10 cellular contexts compared by ENCODE assay signal in genomic region chr21:26572668-26573381, GRCh38. TPM values are rescaled to one million over a fixed set of nuclear protein-coding genes. Genes with fewer than 3 reads are reported as not detected.
A peak's percentile ranks its signal among the peaks of the same experiment; 100 is the strongest.
DNase-seq lines count a peak whose midpoint lies in the region; ATAC-seq, FAIRE-seq and TF ChIP-seq lines count a peak whose summit lies in the region.
"Had no signal": no experiment of that assay in that cellular context is flagged by ENCODE, and none has a peak within 500 bp of the region (broad histone marks: within the 10 kb centered on the region; RNA-seq: fewer than 3 reads in every experiment).

Gene CYYR1, minus strand, starts transcription at chr21:26573286. Its CDS starts 346 bp downstream, at chr21:26572940.

- DNase-seq in HK-2 (ENCODE audit: unreplicated experiment) (peak; percentile 21), bronchial epithelial cell (ENCODE audit: low read depth) (no peak), iPS-NIHi7 (ENCODE audit: extremely low spot score) (peak; percentile 82), gastrocnemius medialis (no peak), putamen (ENCODE audit: low spot score) (no peak), NCI-H2029 treated with DMSO at 0.1 percent for 48 hours (lab: John Stamatoyannopoulos, UW) (no peak)
- no peak for DNase-seq in stimulated activated CD4-positive, alpha-beta T cell treated with anti-CD3 and anti-CD28 coated beads, Interleukin-1b, Interleukin-23, amount 100 ng/mL, for 48 hours
- DNase-seq: activated CD4-positive, alpha-beta T cell treated with anti-CD3 and anti-CD28 coated beads, Interleukin-2, amount 10 ng/mL, durations not matched to agents 24 days and 14 days had no signal

- H3K36me3 ChIP-seq in bronchial epithelial cell (ENCODE audit: control insufficient read depth, insufficient read depth, low read length) (no peaks in the 10 kb centered on the region), gastrocnemius medialis (no peaks in the 10 kb centered on the region)

- peak within 1 kb of the TSS; percentile 62 to 70 (median 64) for H3K27ac ChIP-seq in gastrocnemius medialis

- H3K9me3 ChIP-seq in gastrocnemius medialis, result peaks cover 0 to 13% (median 0%) of the 10 kb centered on the region in 3 donors

- no peak for TF ChIP-seq POLR2A in gastrocnemius medialis (IDR thresholded peaks at IDR 0.05)

- H3K4me3 ChIP-seq in bronchial epithelial cell (ENCODE audit: low read depth, low read length) (peak within 1 kb of the TSS; percentile 48), gastrocnemius medialis (peak within 1 kb of the TSS; percentile 41 to 56 (median 54))

- no peak for TF ChIP-seq CTCF in bronchial epithelial cell (IDR thresholded peaks at IDR 0.05; ENCODE audit: insufficient read depth, low read length, severe bottlenecking)
- no peak for TF ChIP-seq CTCF in gastrocnemius medialis (IDR thresholded peaks at IDR 0.05 in 4 of 5, conservative IDR thresholded peaks at IDR 0.05 in 1 of 5)

- H3K27me3 ChIP-seq in bronchial epithelial cell (ENCODE audit: control insufficient read depth, insufficient read depth, low read length) (no peaks in the 10 kb centered on the region), gastrocnemius medialis (peaks cover 0 to 7% (median 0%) of the 10 kb centered on the region in 3 donors)

- no peaks in the 10 kb centered on the region for H3K4me1 ChIP-seq in gastrocnemius medialis

- in situ Hi-C loops in gastrocnemius medialis (cut with MboI; ENCODE audit: low sequenced_read_pairs in 4 of 4), result no loop called here

- ATAC-seq in gastrocnemius medialis (no peak), GM21717 (IDR thresholded peaks at IDR 0.05; ENCODE audit: unreplicated experiment) (no peak)

- FAIRE-seq in bronchial epithelial cell (lab: Jason Lieb, UNC), result no peak
- FAIRE-seq: GM18507 had no signal

- intact Hi-C loops in gastrocnemius medialis (cut with DNase I; ENCODE audit: low total_unique reads), result no loop called here

RNA-seq across cellular contexts. Expression of gene CYYR1, which starts in this region (rescaled TPM):
- total RNA-seq in bronchial epithelial cell (0.38 and 1.1 TPM in 2 replicates), gastrocnemius medialis (10 to 100 TPM; 11.7 to 15.5 (median 13.8) TPM)
- total RNA-seq: activated CD4-positive, alpha-beta T cell treated with anti-CD3 and anti-CD28 coated beads, Interleukin-2, amount 10 ng/mL, durations not matched to agents 24 days and 14 days had no signal

Comparison
In these comparisons a context has a peak if more than half of its experiments do, and no peak if none do; other contexts are left out.
1. DNase-seq: peak in HK-2 (single experiment) and iPS-NIHi7 (single experiment); none in bronchial epithelial cell (single experiment), gastrocnemius medialis (0 of 2), putamen (single experiment), stimulated activated CD4-positive, alpha-beta T cell treated with anti-CD3 and anti-CD28 coated beads, Interleukin-1b, Interleukin-23, amount 100 ng/mL, for 48 hours (single experiment) and NCI-H2029 treated with DMSO at 0.1 percent for 48 hours (single experiment).